ENCODE assay signal across 25 cellular contexts in genomic region chrX:37726346-37726745, GRCh38. TPM values are rescaled to one million over a fixed set of nuclear protein-coding genes. Genes with fewer than 3 reads are reported as not detected.
"Had no signal": no experiment of that assay in that cellular context is flagged by ENCODE, and none has a peak within 500 bp of the region (broad histone marks: within the 10 kb centered on the region; RNA-seq: fewer than 3 reads in every experiment).

No MANE protein-coding gene starts in this region.

- ATAC-seq: left ventricle myocardium superior; natural killer cell treated with Interleukin-12 subunit alpha and Interleukin-12 subunit beta and Interleukin-15 and Interleukin-18, amount 100 ng/mL, for 72 hours; right cardiac atrium; stimulated activated memory B cell treated with anti-CD40 and anti-IgM and Interleukin-4, amounts not matched to agents 10 μg/mL and 1 μg/mL and 100 μg/mL, for 72 hours; stimulated activated naive CD8-positive, alpha-beta T cell treated with anti-CD3 and anti-CD28 coated beads, Interleukin-15, Interleukin-2, amounts not matched to agents 100 U/mL and 50 U/mL, for 24 hours had no signal

- H3K4me1 ChIP-seq: prostate gland, spleen, testis had no signal

- H3K9me3 ChIP-seq: esophagus muscularis mucosa, neutrophil, prostate gland, sigmoid colon, spleen, testis, tibial artery had no signal

- H3K27ac ChIP-seq: coronary artery, esophagus muscularis mucosa, neutrophil, prostate gland, skin epidermis, spleen, testis, tibial artery had no signal

- DNase-seq: dermis blood vessel endothelial cell; effector memory CD4-positive, alpha-beta T cell; head of caudate nucleus; left ventricle myocardium superior; naive B cell; right cardiac atrium; sigmoid colon; spleen; stimulated activated CD4-positive, alpha-beta T cell treated with anti-CD3 and anti-CD28 coated beads, Interleukin-4, amount 100 ng/mL, for 4 hours; stimulated activated naive CD8-positive, alpha-beta T cell treated with anti-CD3 and anti-CD28 coated beads, Interleukin-15, Interleukin-2, amounts not matched to agents 100 U/mL and 50 U/mL, for 24 hours; substantia nigra; testis; tibial artery had no signal

- H3K27me3 ChIP-seq: esophagus muscularis mucosa, neutrophil, sigmoid colon, testis, tibial artery had no signal

- H3K4me3 ChIP-seq: coronary artery, esophagus muscularis mucosa, lung, prostate gland, sigmoid colon, skin epidermis, spleen, testis, tibial artery had no signal

- H3K36me3 ChIP-seq: esophagus muscularis mucosa, neutrophil, prostate gland, sigmoid colon, spleen, tibial artery had no signal

RNA-seq across cellular contexts. Expression of gene XK, which starts 40.8 kb away (rescaled TPM):
- total RNA-seq: dermis blood vessel endothelial cell, glomerular endothelial cell had no signal

RNA-seq across cellular contexts. Expression of gene CYBB, which starts 53.5 kb away (rescaled TPM):
- total RNA-seq: dermis blood vessel endothelial cell, endothelial cell of umbilical vein, epithelial cell of proximal tubule, glomerular endothelial cell, neural crest cell had no signal
- polyA plus RNA-seq: endothelial cell of umbilical vein had no signal
